ENCODE assay signal across 8 cellular contexts in the genomic region with DNA sequence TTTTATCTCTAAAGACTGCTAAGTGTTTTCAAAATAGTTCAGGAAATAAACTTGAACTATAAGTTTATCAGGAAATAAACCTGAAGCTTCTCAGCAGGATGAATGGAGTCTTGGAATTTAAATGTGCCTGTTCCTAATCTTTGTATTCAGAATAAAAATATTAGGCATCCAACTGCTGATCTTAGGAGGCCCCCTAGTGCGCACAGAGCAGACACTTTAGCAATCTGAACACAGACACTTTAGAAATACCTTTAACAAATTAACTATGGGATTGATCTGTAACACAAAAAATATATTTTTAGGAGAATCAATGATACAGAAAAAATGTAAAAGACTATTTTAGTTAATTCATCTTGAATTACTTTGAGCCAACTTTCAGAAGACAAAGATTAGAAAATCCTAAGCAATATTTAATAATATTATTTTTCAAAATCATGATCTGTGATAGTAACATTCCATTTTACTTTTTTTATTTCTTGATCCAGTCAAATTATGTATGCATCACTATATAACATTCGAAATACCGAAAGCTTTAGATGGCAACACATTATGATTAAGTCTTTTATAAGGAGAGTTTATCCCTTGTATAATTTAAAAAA.
DNase-seq lines count a peak whose midpoint lies in the region; TF ChIP-seq lines count a peak whose summit lies in the region.

No MANE protein-coding gene starts in this region.

- no peaks in the 10 kb centered on the region for H3K9me3 ChIP-seq in esophagus muscularis mucosa

- no peak overlapping the region for H3K4me3 Mint-ChIP-seq in nephron progenitor cell

- peak; percentile 59 for DNase-seq in activated CD8-positive, alpha-beta memory T cell treated with anti-CD3 and anti-CD28 coated beads for 24 hours
- no peak for DNase-seq in activated CD8-positive, alpha-beta memory T cell treated with anti-CD3 and anti-CD28 coated beads, Interleukin-2, amount 50 U/mL, for 48 hours
- DNase-seq in NCI-H1436 treated with DMSO at 0.1 percent for 48 hours (lab: John Stamatoyannopoulos, UW), result peak; percentile 5
- DNase-seq in esophagus muscularis mucosa (ENCODE audit: extremely low spot score), result no peak
- DNase-seq in nephron progenitor cell, result peak; percentile 19
- DNase-seq in GF-D8 (lab: John Stamatoyannopoulos, UW), result no peak
- no peak for DNase-seq in H7

- WGBS in esophagus muscularis mucosa, result 69% methylated on average over 3 of the region's 3 CpGs

- no peak overlapping the region for H3K27ac ChIP-seq in esophagus muscularis mucosa (replicated peaks in 1 of 4)

- no peak for TF ChIP-seq POLR2A in esophagus muscularis mucosa (IDR thresholded peaks at IDR 0.05; ENCODE audit: low read depth)

- H3K4me3 ChIP-seq in WI38 (ENCODE audit: low read depth, low read length) (no peak overlapping the region), esophagus muscularis mucosa (no peak overlapping the region), H7 (ENCODE audit: insufficient read depth, low read depth, low read length) (no peak overlapping the region)

- no peak overlapping the region for H3K27ac Mint-ChIP-seq in nephron progenitor cell

- intact Hi-C loops in esophagus muscularis mucosa (cut with DNase I), result loop anchor here (2.0 to 5.0 kb wide), 2 partner anchors 494 to 675 kb away; no protein-coding TSS in a partner anchor

- H3K27me3 Mint-ChIP-seq in nephron progenitor cell (ENCODE audit: low read depth, poor library complexity), result no peaks in the 10 kb centered on the region

- TF ChIP-seq CTCF in WI38 (IDR thresholded peaks at IDR 0.05; ENCODE audit: low read depth, low read length), result peak; percentile 59
- peak; percentile 52 to 68 (median 63) for TF ChIP-seq CTCF in esophagus muscularis mucosa (IDR thresholded peaks at IDR 0.05)
- peak; percentile 52 for TF ChIP-seq CTCF in nephron progenitor cell (IDR thresholded peaks at IDR 0.05)

- H3K4me1 Mint-ChIP-seq in nephron progenitor cell, result no peaks in the 10 kb centered on the region

- H3K9me3 Mint-ChIP-seq in nephron progenitor cell, result peaks cover 45% of the 10 kb centered on the region

- no peaks in the 10 kb centered on the region for H3K27me3 ChIP-seq in esophagus muscularis mucosa
- no peaks in the 10 kb centered on the region for H3K27me3 ChIP-seq in H7 (ENCODE audit: control insufficient read depth, insufficient read depth, low read length)

- H3K36me3 Mint-ChIP-seq in nephron progenitor cell (ENCODE audit: low read depth), result peaks cover 6% of the 10 kb centered on the region

- TF ChIP-seq EP300 in esophagus muscularis mucosa (IDR thresholded peaks at IDR 0.05), result no peak

- H3K36me3 ChIP-seq in esophagus muscularis mucosa (no peaks in the 10 kb centered on the region), H7 (replicated peaks; ENCODE audit: control insufficient read depth, insufficient read depth, low read length) (no peaks in the 10 kb centered on the region)

- no peaks in the 10 kb centered on the region for H3K4me1 ChIP-seq in esophagus muscularis mucosa

Comparison
In these comparisons a context has a peak if more than half of its experiments do, and no peak if none do; other contexts are left out.
1. DNase-seq: peak in activated CD8-positive, alpha-beta memory T cell treated with anti-CD3 and anti-CD28 coated beads for 24 hours (single experiment), NCI-H1436 treated with DMSO at 0.1 percent for 48 hours (single experiment) and nephron progenitor cell (single experiment); none in activated CD8-positive, alpha-beta memory T cell treated with anti-CD3 and anti-CD28 coated beads, Interleukin-2, amount 50 U/mL, for 48 hours (single experiment), esophagus muscularis mucosa (single experiment), GF-D8 (single experiment) and H7 (single experiment).
2. Peak in every context shown above with its lines, with median percentiles within 50 percentile points of each other: CTCF ChIP-seq.